In genomic region chr7:75639071-75639892, GRCh38 we compare ENCODE assay signal across 8 cellular contexts.
DNase-seq lines count a peak whose midpoint lies in the region; ATAC-seq and TF ChIP-seq lines count a peak whose summit lies in the region.

No MANE protein-coding gene starts in this region.

- TF ChIP-seq EP300 in sigmoid colon (IDR thresholded peaks at IDR 0.05), result no peak

- ATAC-seq in SK-N-SH treated with all-trans-retinoic acid at 6 μM for 48 hours, result peak; percentile 56

- DNase-seq in BJ (ENCODE audit: low read depth), result no peak
- peak; percentile 57 for DNase-seq in HEK293T (ENCODE audit: extremely low spot score)
- DNase-seq in astrocyte of the spinal cord (ENCODE audit: low read depth, low spot score), result peak; percentile 38
- DNase-seq in sigmoid colon, result peak; percentile 65
- no peak for DNase-seq in GF-D8 (lab: John Stamatoyannopoulos, UW)
- DNase-seq in putamen (ENCODE audit: low spot score), result no peak

- H3K27me3 ChIP-seq in BJ (ENCODE audit: control insufficient read depth, insufficient read depth, low read length) (no peaks in the 10 kb centered on the region), iPS-18a (ENCODE audit: control insufficient read depth, insufficient read depth, low read length) (no peaks in the 10 kb centered on the region), sigmoid colon (no peaks in the 10 kb centered on the region)

- peak overlapping the region; percentile 53 for H3K4me3 ChIP-seq in BJ (ENCODE audit: low read depth, low read length)
- peak overlapping the region; percentile 54 for H3K4me3 ChIP-seq in astrocyte of the spinal cord (ENCODE audit: low read depth, low read length)
- peak overlapping the region; percentile 92 for H3K4me3 ChIP-seq in iPS-18a (ENCODE audit: low read length)
- peak overlapping the region; percentile 59 to 88 (median 80) for H3K4me3 ChIP-seq in sigmoid colon

- H3K9ac ChIP-seq in iPS-18a (ENCODE audit: low read length), result peak overlapping the region; percentile 92

- CTCF ChIA-PET in BJ (lab: Yijun Ruan, JAX) (no interaction called here), HEK293T (lab: Yijun Ruan, JAX) (no interaction called here)

- peaks cover 20% of the 10 kb centered on the region for H3K4me1 ChIP-seq in iPS-18a (ENCODE audit: control insufficient read depth, low read depth, low read length)
- peaks cover 0 to 20% (median 18%) of the 10 kb centered on the region in 4 donors for H3K4me1 ChIP-seq in sigmoid colon

- H3K27ac ChIP-seq in iPS-18a (ENCODE audit: low read length) (peak overlapping the region; percentile 99), sigmoid colon (peak overlapping the region; percentile 72 to 83 (median 78))

- in situ Hi-C loops in astrocyte of the spinal cord (cut with HindIII; ENCODE audit: low sequenced_read_pairs), result no loop called here

- TF ChIP-seq CTCF in BJ (IDR thresholded peaks at IDR 0.05; ENCODE audit: insufficient read depth, low read depth, low read length), result no peak
- TF ChIP-seq CTCF in astrocyte of the spinal cord (IDR thresholded peaks at IDR 0.05; ENCODE audit: low read depth, low read length), result no peak
- TF ChIP-seq CTCF in sigmoid colon (IDR thresholded peaks at IDR 0.05), result no peak

- no peak for TF ChIP-seq POLR2A in sigmoid colon (IDR thresholded peaks at IDR 0.05)

- WGBS in sigmoid colon, 2 donors, result 1% methylated on average over 71 to 72 of the region's 77 CpGs

- no peaks in the 10 kb centered on the region for H3K9me3 ChIP-seq in iPS-18a (ENCODE audit: control insufficient read depth, low read depth, low read length)
- no peaks in the 10 kb centered on the region for H3K9me3 ChIP-seq in sigmoid colon

- POLR2A ChIA-PET in BJ (lab: Charles Lee), result interaction anchor here (0.6 kb wide), 2 partner anchors 9 to 17 kb away, joined by 3 read pairs; no protein-coding TSS in a partner anchor
- POLR2A ChIA-PET in HEK293T (lab: Yijun Ruan, JAX), result no interaction called here

- intact Hi-C loops in sigmoid colon (cut with DNase I), result loop anchor here (2.0 kb wide), 1 partner anchor 102 kb away; no protein-coding TSS in a partner anchor

- H3K36me3 ChIP-seq in BJ (ENCODE audit: control insufficient read depth, insufficient read depth, low read length) (no peaks in the 10 kb centered on the region), iPS-18a (ENCODE audit: control insufficient read depth, low read depth, low read length) (peaks cover 8% of the 10 kb centered on the region), sigmoid colon (no peaks in the 10 kb centered on the region)

TF ChIP-seq in HEK293T, 16 proteins besides CTCF, POLR2A, EP300 and RAD21:
- no peak for TF ChIP-seq SP1 (IDR thresholded peaks at IDR 0.05)
- no peak for TF ChIP-seq HDGF (IDR thresholded peaks at IDR 0.05; ENCODE audit: borderline replicate concordance)
TF ChIP-seq in HEK293T: peak in this region for 0.

TF ChIP-seq in SK-N-SH treated with all-trans-retinoic acid at 6 μM for 48 hours, 23 proteins besides CTCF, POLR2A, EP300 and RAD21:
- TF ChIP-seq TSHZ2 (CRISPR knock-in tag; IDR thresholded peaks at IDR 0.05) (0 out of 2 replicates have a peak, but pooled peaks have one; percentile 41), ESRRG (CRISPR knock-in tag; IDR thresholded peaks at IDR 0.05) (no peak), TCF4 (CRISPR knock-in tag; IDR thresholded peaks at IDR 0.05; ENCODE audit: borderline replicate concordance) (0 out of 2 replicates have a peak, but pooled peaks have one; percentile 19), GLIS3 (CRISPR knock-in tag; IDR thresholded peaks at IDR 0.05) (no peak), TOX (CRISPR knock-in tag; IDR thresholded peaks at IDR 0.05; ENCODE audit: borderline replicate concordance) (no peak), ZFP3 (CRISPR knock-in tag; IDR thresholded peaks at IDR 0.05) (no peak), PATZ1 (CRISPR knock-in tag; IDR thresholded peaks at IDR 0.05; ENCODE audit: borderline replicate concordance) (peak; percentile 91; the same call in 1 of the 2 replicates), ZNF70 (CRISPR knock-in tag; IDR thresholded peaks at IDR 0.05) (no peak), CSDC2 (CRISPR knock-in tag; IDR thresholded peaks at IDR 0.05) (peak; percentile 37; the same call in 1 of the 2 replicates), RARB (CRISPR knock-in tag; IDR thresholded peaks at IDR 0.05) (no peak), CREB5 (CRISPR knock-in tag; IDR thresholded peaks at IDR 0.05; ENCODE audit: low read depth) (no peak), OSR1 (CRISPR knock-in tag; IDR thresholded peaks at IDR 0.05) (no peak), ISL1 (CRISPR knock-in tag; IDR thresholded peaks at IDR 0.05) (no peak), BACH2 (CRISPR knock-in tag; IDR thresholded peaks at IDR 0.05; ENCODE audit: borderline replicate concordance) (no peak), ZFP30 (CRISPR knock-in tag; IDR thresholded peaks at IDR 0.05) (no peak)

Comparison
In these comparisons a context has a peak if more than half of its experiments do, and no peak if none do; other contexts are left out.
1. DNase-seq: peak in HEK293T (single experiment), astrocyte of the spinal cord (single experiment) and sigmoid colon (single experiment); none in BJ (single experiment), GF-D8 (single experiment) and putamen (single experiment).
2. Peak in every context shown above with its lines, with median percentiles within 50 percentile points of each other: H3K4me3 ChIP-seq.